ENCODE assay signal across 11 cellular contexts in genomic region chr11:105046898-105047579, GRCh38. TPM values are rescaled to one million over a fixed set of nuclear protein-coding genes. Genes with fewer than 3 reads are reported as not detected.
DNase-seq lines count a peak whose midpoint lies in the region; ATAC-seq and TF ChIP-seq lines count a peak whose summit lies in the region.
"Had no signal": no experiment of that assay in that cellular context is flagged by ENCODE, and none has a peak within 500 bp of the region (broad histone marks: within the 10 kb centered on the region; RNA-seq: fewer than 3 reads in every experiment).

No MANE protein-coding gene starts in this region.

- no peak for TF ChIP-seq CTCF in nephron progenitor cell (IDR thresholded peaks at IDR 0.05)

- DNase-seq in CD1c-positive myeloid dendritic cell (ENCODE audit: extremely low spot score): peak; percentile 45
- peak; percentile 49 for DNase-seq in NCI-H446 treated with DMSO at 0.1 percent for 48 hours (lab: John Stamatoyannopoulos, UW)
- DNase-seq in nephron progenitor cell: no peak
- no peak for DNase-seq in ecto neural progenitor cell (ENCODE audit: low spot score)
- DNase-seq in NCI-H510A (lab: John Stamatoyannopoulos, UW): no peak
- DNase-seq in activated CD4-positive, alpha-beta T cell treated with anti-CD3 and anti-CD28 coated beads, Interleukin-2, amount 50 U/mL, for 1 hour: no peak
- DNase-seq: naive thymus-derived CD8-positive, alpha-beta T cell; SHP77 treated with DMSO at 0.1 percent for 48 hours had no signal

- peaks cover 10% of the 10 kb centered on the region for H3K4me1 Mint-ChIP-seq in nephron progenitor cell

- H3K27ac Mint-ChIP-seq in nephron progenitor cell: peak overlapping the region; percentile 76
- H3K27ac Mint-ChIP-seq: activated naive CD4-positive, alpha-beta T cell treated with anti-CD3 and anti-CD28 coated beads, Interleukin-2, amount 50 U/mL, for 24 hours had no signal

- no peaks in the 10 kb centered on the region for H3K36me3 Mint-ChIP-seq in nephron progenitor cell (ENCODE audit: low read depth)
- H3K36me3 Mint-ChIP-seq: activated naive CD4-positive, alpha-beta T cell treated with anti-CD3 and anti-CD28 coated beads, Interleukin-2, amount 50 U/mL, for 24 hours had no signal

- no peaks in the 10 kb centered on the region for H3K9me3 Mint-ChIP-seq in nephron progenitor cell
- H3K9me3 Mint-ChIP-seq: activated naive CD4-positive, alpha-beta T cell treated with anti-CD3 and anti-CD28 coated beads, Interleukin-2, amount 50 U/mL, for 24 hours; naive thymus-derived CD8-positive, alpha-beta T cell had no signal

- no peak overlapping the region for H3K4me3 Mint-ChIP-seq in nephron progenitor cell
- H3K4me3 Mint-ChIP-seq: activated naive CD4-positive, alpha-beta T cell treated with anti-CD3 and anti-CD28 coated beads, Interleukin-2, amount 50 U/mL, for 24 hours had no signal

- peaks cover 4% of the 10 kb centered on the region for H3K27me3 Mint-ChIP-seq in nephron progenitor cell (ENCODE audit: low read depth, poor library complexity)
- H3K27me3 Mint-ChIP-seq: activated naive CD4-positive, alpha-beta T cell treated with anti-CD3 and anti-CD28 coated beads, Interleukin-2, amount 50 U/mL, for 24 hours had no signal

- peak; percentile 67 for ATAC-seq in esophagus mucosa
- ATAC-seq in GM19397 (IDR thresholded peaks at IDR 0.05; ENCODE audit: unreplicated experiment): no peak
- ATAC-seq: naive thymus-derived CD8-positive, alpha-beta T cell had no signal

RNA-seq across cellular contexts. Expression of gene CARD16, which starts 1.9 kb away (rescaled TPM):
- 14.0 TPM for total RNA-seq in esophagus mucosa

RNA-seq across cellular contexts. Expression of gene CASP1, which starts 12.1 kb away (rescaled TPM):
- 58.8 TPM for total RNA-seq in esophagus mucosa

RNA-seq across cellular contexts. Expression of gene CASP5, which starts 24.1 kb away (rescaled TPM):
- total RNA-seq in esophagus mucosa: not detected
- total RNA-seq: naive thymus-derived CD8-positive, alpha-beta T cell had no signal

Comparison
In these comparisons a context has a peak if more than half of its experiments do, and no peak if none do; other contexts are left out.
1. DNase-seq: peak in CD1c-positive myeloid dendritic cell (single experiment) and NCI-H446 treated with DMSO at 0.1 percent for 48 hours (single experiment); none in nephron progenitor cell (single experiment), ecto neural progenitor cell (single experiment), NCI-H510A (single experiment) and activated CD4-positive, alpha-beta T cell treated with anti-CD3 and anti-CD28 coated beads, Interleukin-2, amount 50 U/mL, for 1 hour (single experiment).